ENCODE assay signal across 8 cellular contexts in genomic region chr14:85415015-85415712, GRCh38.
DNase-seq lines count a peak whose midpoint lies in the region; ATAC-seq and TF ChIP-seq lines count a peak whose summit lies in the region.

No MANE protein-coding gene starts in this region.

- H3K36me3 ChIP-seq in Panc1 (ENCODE audit: control insufficient read depth, insufficient read depth, low read length), result no peaks in the 10 kb centered on the region

- H3K27me3 Mint-ChIP-seq in activated T-helper 17 cell treated with anti-CD3 and anti-CD28 coated beads, Interleukin-2, amount 50 U/mL, for 72 hours, result no peaks in the 10 kb centered on the region

- H3K27me3 ChIP-seq in Panc1 (ENCODE audit: control insufficient read depth, insufficient read depth, low read length), result no peaks in the 10 kb centered on the region

- H3K4me3 ChIP-seq in Panc1 (ENCODE audit: low read depth in 2 of 2, low read length in 2 of 2), result peak overlapping the region; percentile 5 to 38; a peak in 3 of 4 replicates

- BruUV-seq in Panc1 (replicated peaks; lab: Mats Ljungman, UMichigan), result no TSS peak

- H3K4me1 Mint-ChIP-seq in activated T-helper 17 cell treated with anti-CD3 and anti-CD28 coated beads, Interleukin-2, amount 50 U/mL, for 72 hours, result no peaks in the 10 kb centered on the region

- no peak overlapping the region for H3K27ac Mint-ChIP-seq in activated T-helper 17 cell treated with anti-CD3 and anti-CD28 coated beads, Interleukin-2, amount 50 U/mL, for 72 hours

- H3K9me3 Mint-ChIP-seq in activated T-helper 17 cell treated with anti-CD3 and anti-CD28 coated beads, Interleukin-2, amount 50 U/mL, for 72 hours, result peaks cover 7% of the 10 kb centered on the region

- no peak overlapping the region for H3K27ac ChIP-seq in Panc1 (ENCODE audit: low read length)

- TF ChIP-seq CTCF in Panc1 (IDR thresholded peaks at IDR 0.05), result peak; percentile 61

- in situ Hi-C loops in Panc1 (cut with HindIII; ENCODE audit: low pct_unique_long_range_greater_than_20kb, low sequenced_read_pairs), result no loop called here

- POLR2A ChIA-PET in Panc1 (lab: Charles Lee), result no interaction called here

- ATAC-seq in Panc1, result peak; percentile 93
- no peak for ATAC-seq in GM21786 (IDR thresholded peaks at IDR 0.05; ENCODE audit: unreplicated experiment)
- ATAC-seq in activated T-helper 17 cell treated with anti-CD3 and anti-CD28 coated beads, Interleukin-2, amount 50 U/mL, for 72 hours (replicated peaks), result no peak

- intact Hi-C loops in Panc1 (cut with micrococcal nuclease; ENCODE audit: unreplicated experiment), result no loop called here
- intact Hi-C loops in posterior vena cava (cut with DNase I), result no loop called here

- no peaks in the 10 kb centered on the region for H3K9me3 ChIP-seq in Panc1 (ENCODE audit: control insufficient read depth, insufficient read depth, low read depth, low read length)

- no peaks in the 10 kb centered on the region for H3K4me1 ChIP-seq in Panc1 (ENCODE audit: control insufficient read depth, insufficient read depth, low read length)

- H3K4me3 Mint-ChIP-seq in activated T-helper 17 cell treated with anti-CD3 and anti-CD28 coated beads, Interleukin-2, amount 50 U/mL, for 72 hours, result no peak overlapping the region

- DNase-seq in ELF-1 (ENCODE audit: low read depth, low spot score) (peak; percentile 37), Panc1 (ENCODE audit: low read depth, low spot score) (peak; percentile 80), fibroblast of peridontal ligament (ENCODE audit: extremely low read depth) (peak; percentile 85), posterior vena cava (ENCODE audit: low spot score) (peak; percentile 70), cerebellar cortex (ENCODE audit: low spot score) (no peak), NCI-H146 (lab: John Stamatoyannopoulos, UW) (no peak)

- H3K36me3 Mint-ChIP-seq in activated T-helper 17 cell treated with anti-CD3 and anti-CD28 coated beads, Interleukin-2, amount 50 U/mL, for 72 hours (ENCODE audit: low read depth), result no peaks in the 10 kb centered on the region

- CTCF ChIA-PET in Panc1 (lab: Charles Lee), result no interaction called here

Comparison
In these comparisons a context has a peak if more than half of its experiments do, and no peak if none do; other contexts are left out.
1. DNase-seq: peak in ELF-1 (single experiment), Panc1 (single experiment), fibroblast of peridontal ligament (single experiment) and posterior vena cava (single experiment); none in cerebellar cortex (single experiment) and NCI-H146 (single experiment).